In the genomic region with DNA sequence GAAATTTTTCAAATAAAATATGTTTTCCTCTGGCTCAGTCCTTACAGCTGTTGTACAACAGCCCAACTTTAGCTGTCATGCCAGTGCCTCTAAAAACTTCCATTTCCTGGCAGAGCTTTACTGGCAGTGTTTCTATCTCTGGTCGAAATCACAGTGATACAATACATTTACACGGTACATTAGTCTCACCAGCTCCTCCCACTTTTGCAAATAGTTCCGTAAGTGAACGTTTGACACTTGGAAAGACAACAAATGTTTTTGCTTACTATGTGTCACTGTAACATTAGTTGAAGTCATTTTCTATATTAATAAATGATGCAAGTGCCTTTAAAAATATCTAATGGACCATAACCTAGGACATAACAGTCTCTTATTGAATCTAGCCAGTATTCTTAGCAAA, we compare ENCODE assay signal across 1 cellular context.
TF ChIP-seq lines count a peak whose summit lies in the region.

No MANE protein-coding gene starts in this region.

TF ChIP-seq in SK-N-SH treated with all-trans-retinoic acid at 6 μM for 48 hours, 23 proteins besides CTCF, POLR2A, EP300 and RAD21 (continued from another document):
- TF ChIP-seq, protein P1, sequence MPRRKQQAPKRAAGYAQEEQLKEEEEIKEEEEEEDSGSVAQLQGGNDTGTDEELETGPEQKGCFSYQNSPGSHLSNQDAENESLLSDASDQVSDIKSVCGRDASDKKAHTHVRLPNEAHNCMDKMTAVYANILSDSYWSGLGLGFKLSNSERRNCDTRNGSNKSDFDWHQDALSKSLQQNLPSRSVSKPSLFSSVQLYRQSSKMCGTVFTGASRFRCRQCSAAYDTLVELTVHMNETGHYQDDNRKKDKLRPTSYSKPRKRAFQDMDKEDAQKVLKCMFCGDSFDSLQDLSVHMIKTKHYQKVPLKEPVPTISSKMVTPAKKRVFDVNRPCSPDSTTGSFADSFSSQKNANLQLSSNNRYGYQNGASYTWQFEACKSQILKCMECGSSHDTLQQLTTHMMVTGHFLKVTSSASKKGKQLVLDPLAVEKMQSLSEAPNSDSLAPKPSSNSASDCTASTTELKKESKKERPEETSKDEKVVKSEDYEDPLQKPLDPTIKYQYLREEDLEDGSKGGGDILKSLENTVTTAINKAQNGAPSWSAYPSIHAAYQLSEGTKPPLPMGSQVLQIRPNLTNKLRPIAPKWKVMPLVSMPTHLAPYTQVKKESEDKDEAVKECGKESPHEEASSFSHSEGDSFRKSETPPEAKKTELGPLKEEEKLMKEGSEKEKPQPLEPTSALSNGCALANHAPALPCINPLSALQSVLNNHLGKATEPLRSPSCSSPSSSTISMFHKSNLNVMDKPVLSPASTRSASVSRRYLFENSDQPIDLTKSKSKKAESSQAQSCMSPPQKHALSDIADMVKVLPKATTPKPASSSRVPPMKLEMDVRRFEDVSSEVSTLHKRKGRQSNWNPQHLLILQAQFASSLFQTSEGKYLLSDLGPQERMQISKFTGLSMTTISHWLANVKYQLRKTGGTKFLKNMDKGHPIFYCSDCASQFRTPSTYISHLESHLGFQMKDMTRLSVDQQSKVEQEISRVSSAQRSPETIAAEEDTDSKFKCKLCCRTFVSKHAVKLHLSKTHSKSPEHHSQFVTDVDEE (CRISPR knock-in tag; IDR thresholded peaks at IDR 0.05) = peak; percentile 71; the same call in 1 of the 2 replicates
